ENCODE assay signal across 1 cellular context in genomic region chr5:113513384-113514262, GRCh38.
A peak's percentile ranks its signal among the peaks of the same experiment; 100 is the strongest.
TF ChIP-seq lines count a peak whose summit lies in the region.

Gene YTHDC2, plus strand, starts transcription at chr5:113513694. Its CDS starts 202 bp downstream, at chr5:113513896.

TF ChIP-seq in WTC11, 78 proteins besides CTCF, POLR2A, EP300 and RAD21 (continued from another document):
- TF ChIP-seq, protein P1, sequence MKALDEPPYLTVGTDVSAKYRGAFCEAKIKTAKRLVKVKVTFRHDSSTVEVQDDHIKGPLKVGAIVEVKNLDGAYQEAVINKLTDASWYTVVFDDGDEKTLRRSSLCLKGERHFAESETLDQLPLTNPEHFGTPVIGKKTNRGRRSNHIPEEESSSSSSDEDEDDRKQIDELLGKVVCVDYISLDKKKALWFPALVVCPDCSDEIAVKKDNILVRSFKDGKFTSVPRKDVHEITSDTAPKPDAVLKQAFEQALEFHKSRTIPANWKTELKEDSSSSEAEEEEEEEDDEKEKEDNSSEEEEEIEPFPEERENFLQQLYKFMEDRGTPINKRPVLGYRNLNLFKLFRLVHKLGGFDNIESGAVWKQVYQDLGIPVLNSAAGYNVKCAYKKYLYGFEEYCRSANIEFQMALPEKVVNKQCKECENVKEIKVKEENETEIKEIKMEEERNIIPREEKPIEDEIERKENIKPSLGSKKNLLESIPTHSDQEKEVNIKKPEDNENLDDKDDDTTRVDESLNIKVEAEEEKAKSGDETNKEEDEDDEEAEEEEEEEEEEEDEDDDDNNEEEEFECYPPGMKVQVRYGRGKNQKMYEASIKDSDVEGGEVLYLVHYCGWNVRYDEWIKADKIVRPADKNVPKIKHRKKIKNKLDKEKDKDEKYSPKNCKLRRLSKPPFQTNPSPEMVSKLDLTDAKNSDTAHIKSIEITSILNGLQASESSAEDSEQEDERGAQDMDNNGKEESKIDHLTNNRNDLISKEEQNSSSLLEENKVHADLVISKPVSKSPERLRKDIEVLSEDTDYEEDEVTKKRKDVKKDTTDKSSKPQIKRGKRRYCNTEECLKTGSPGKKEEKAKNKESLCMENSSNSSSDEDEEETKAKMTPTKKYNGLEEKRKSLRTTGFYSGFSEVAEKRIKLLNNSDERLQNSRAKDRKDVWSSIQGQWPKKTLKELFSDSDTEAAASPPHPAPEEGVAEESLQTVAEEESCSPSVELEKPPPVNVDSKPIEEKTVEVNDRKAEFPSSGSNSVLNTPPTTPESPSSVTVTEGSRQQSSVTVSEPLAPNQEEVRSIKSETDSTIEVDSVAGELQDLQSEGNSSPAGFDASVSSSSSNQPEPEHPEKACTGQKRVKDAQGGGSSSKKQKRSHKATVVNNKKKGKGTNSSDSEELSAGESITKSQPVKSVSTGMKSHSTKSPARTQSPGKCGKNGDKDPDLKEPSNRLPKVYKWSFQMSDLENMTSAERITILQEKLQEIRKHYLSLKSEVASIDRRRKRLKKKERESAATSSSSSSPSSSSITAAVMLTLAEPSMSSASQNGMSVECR (CRISPR knock-in tag; IDR thresholded peaks at IDR 0.05; ENCODE audit: borderline replicate concordance): peak; percentile 79
- TF ChIP-seq TEAD1 (CRISPR knock-in tag; IDR thresholded peaks at IDR 0.05) (peak; percentile 72; the same call in 1 of the 2 replicates), OVOL2 (CRISPR knock-in tag; IDR thresholded peaks at IDR 0.05; ENCODE audit: borderline replicate concordance) (no peak), NFYB (CRISPR knock-in tag; conservative IDR thresholded peaks at IDR 0.05; ENCODE audit: low read depth) (0 out of 2 replicates have a peak, but pooled peaks have one; percentile 12), JUN (CRISPR knock-in tag; IDR thresholded peaks at IDR 0.05) (peak; percentile 71; the same call in 1 of the 2 replicates), ATF1 (CRISPR knock-in tag; IDR thresholded peaks at IDR 0.05) (0 out of 2 replicates have a peak, but pooled peaks have one; percentile 21), ERG (CRISPR knock-in tag; IDR thresholded peaks at IDR 0.05) (no peak), FOXP1 (CRISPR knock-in tag; IDR thresholded peaks at IDR 0.05; ENCODE audit: borderline replicate concordance) (peak; percentile 69; the same call in 1 of the 2 replicates), NR3C1 (CRISPR knock-in tag; conservative IDR thresholded peaks at IDR 0.05; ENCODE audit: low read depth) (no peak), RELA (CRISPR knock-in tag; IDR thresholded peaks at IDR 0.05; ENCODE audit: borderline replicate concordance) (no peak)
- TF ChIP-seq, protein P2, sequence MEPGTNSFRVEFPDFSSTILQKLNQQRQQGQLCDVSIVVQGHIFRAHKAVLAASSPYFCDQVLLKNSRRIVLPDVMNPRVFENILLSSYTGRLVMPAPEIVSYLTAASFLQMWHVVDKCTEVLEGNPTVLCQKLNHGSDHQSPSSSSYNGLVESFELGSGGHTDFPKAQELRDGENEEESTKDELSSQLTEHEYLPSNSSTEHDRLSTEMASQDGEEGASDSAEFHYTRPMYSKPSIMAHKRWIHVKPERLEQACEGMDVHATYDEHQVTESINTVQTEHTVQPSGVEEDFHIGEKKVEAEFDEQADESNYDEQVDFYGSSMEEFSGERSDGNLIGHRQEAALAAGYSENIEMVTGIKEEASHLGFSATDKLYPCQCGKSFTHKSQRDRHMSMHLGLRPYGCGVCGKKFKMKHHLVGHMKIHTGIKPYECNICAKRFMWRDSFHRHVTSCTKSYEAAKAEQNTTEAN (CRISPR knock-in tag; IDR thresholded peaks at IDR 0.05): 0 out of 2 replicates have a peak, but pooled peaks have one; percentile 32
- TF ChIP-seq, protein P3, sequence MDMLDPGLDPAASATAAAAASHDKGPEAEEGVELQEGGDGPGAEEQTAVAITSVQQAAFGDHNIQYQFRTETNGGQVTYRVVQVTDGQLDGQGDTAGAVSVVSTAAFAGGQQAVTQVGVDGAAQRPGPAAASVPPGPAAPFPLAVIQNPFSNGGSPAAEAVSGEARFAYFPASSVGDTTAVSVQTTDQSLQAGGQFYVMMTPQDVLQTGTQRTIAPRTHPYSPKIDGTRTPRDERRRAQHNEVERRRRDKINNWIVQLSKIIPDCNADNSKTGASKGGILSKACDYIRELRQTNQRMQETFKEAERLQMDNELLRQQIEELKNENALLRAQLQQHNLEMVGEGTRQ (CRISPR knock-in tag; IDR thresholded peaks at IDR 0.05): peak; percentile 47; the same call in 1 of the 2 replicates
